Comparison of ENCODE assay signal across 12 cellular contexts in the genomic region with DNA sequence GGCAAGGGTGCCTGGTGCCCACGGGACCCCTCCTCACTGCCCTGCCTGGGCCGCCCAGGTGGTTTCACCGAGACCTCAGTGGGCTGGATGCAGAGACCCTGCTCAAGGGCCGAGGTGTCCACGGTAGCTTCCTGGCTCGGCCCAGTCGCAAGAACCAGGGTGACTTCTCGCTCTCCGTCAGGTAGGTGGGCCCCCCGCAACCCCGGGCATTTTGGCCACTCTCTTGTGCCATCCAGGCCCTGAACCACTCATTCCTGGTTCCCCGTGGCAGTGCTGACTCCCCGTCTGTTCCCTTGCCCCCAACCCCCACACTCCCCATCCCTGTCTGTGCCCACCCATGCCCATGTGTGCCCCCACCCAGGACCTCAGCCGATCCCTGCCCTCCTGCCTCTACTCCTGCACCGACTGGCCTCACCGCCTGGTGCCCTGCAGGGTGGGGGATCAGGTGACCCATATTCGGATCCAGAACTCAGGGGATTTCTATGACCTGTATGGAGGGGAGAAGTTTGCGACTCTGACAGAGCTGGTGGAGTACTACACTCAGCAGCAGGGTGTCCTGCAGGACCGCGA. TPM values are rescaled to one million over a fixed set of nuclear protein-coding genes. Genes with fewer than 3 reads are reported as not detected.
DNase-seq lines count a peak whose midpoint lies in the region; ATAC-seq and TF ChIP-seq lines count a peak whose summit lies in the region.
"Had no signal": no experiment of that assay in that cellular context is flagged by ENCODE, and none has a peak within 500 bp of the region (broad histone marks: within the 10 kb centered on the region; RNA-seq: fewer than 3 reads in every experiment).

No MANE protein-coding gene starts in this region.

- no peaks in the 10 kb centered on the region for H3K9me3 Mint-ChIP-seq in CD4-positive, CD25-positive, alpha-beta regulatory T cell

- no peaks in the 10 kb centered on the region for H4K20me1 ChIP-seq in MM.1S (ENCODE audit: insufficient read depth, low read length)

- H2BK5ac ChIP-seq in neuronal stem cell (ENCODE audit: low read length): peak overlapping the region; percentile 45

- peak; percentile 8 to 9 for ATAC-seq in CD4-positive, CD25-positive, alpha-beta regulatory T cell (ENCODE audit: low read depth in 2 of 2)
- ATAC-seq in GM18519 (IDR thresholded peaks at IDR 0.05; ENCODE audit: low FRiP score, unreplicated experiment): no peak

- peak overlapping the region; percentile 59 for H4K91ac ChIP-seq in neuronal stem cell (ENCODE audit: low read depth, low read length, poor library complexity)

- no CpG with 5 or more reads among the region's 20 CpGs for WGBS in neuronal stem cell (ENCODE audit: extremely low coverage in 2 of 2, insufficient read length in 2 of 2, insufficient replicate concordance in 1 of 2), 2 donors

- peak overlapping the region; percentile 58 for H3K14ac ChIP-seq in neuronal stem cell (ENCODE audit: low read length)

- H3K9me3 ChIP-seq in CD4-positive, CD25-positive, alpha-beta regulatory T cell (ENCODE audit: control insufficient read depth in 2 of 2, low read length in 2 of 2): no peaks in the 10 kb centered on the region
- H3K9me3 ChIP-seq in MM.1S (replicated peaks; ENCODE audit: insufficient read depth, low read length) (no peaks in the 10 kb centered on the region), colonic mucosa (no peaks in the 10 kb centered on the region), neuronal stem cell (replicated peaks in 1 of 2; ENCODE audit: control insufficient read depth in 2 of 2, insufficient read depth in 1 of 2, low read depth in 1 of 2, low read length in 2 of 2) (no peaks in the 10 kb centered on the region)

- no peaks in the 10 kb centered on the region for H3K27me3 ChIP-seq in CD4-positive, CD25-positive, alpha-beta regulatory T cell (ENCODE audit: control insufficient read depth, insufficient read depth, low read length)
- H3K27me3 ChIP-seq in MM.1S (replicated peaks; ENCODE audit: insufficient read depth, low read length) (no peaks in the 10 kb centered on the region), colonic mucosa (no peaks in the 10 kb centered on the region), neuronal stem cell (ENCODE audit: control insufficient read depth in 3 of 3, insufficient read depth in 3 of 3, low read depth in 1 of 3, low read length in 3 of 3) (no peaks in the 10 kb centered on the region)

- peak overlapping the region; percentile 98 for H3K27ac ChIP-seq in CD4-positive, CD25-positive, alpha-beta regulatory T cell (ENCODE audit: insufficient read depth, low read length, poor library complexity, severe bottlenecking)
- H3K27ac ChIP-seq in MM.1S (ENCODE audit: low read length): peak overlapping the region; percentile 97; the same call in 1 of the 2 replicates
- H3K27ac ChIP-seq in colonic mucosa: peak overlapping the region; percentile 80
- no peak overlapping the region for H3K27ac ChIP-seq in neuronal stem cell (replicated peaks; ENCODE audit: low read length)
- H3K27ac ChIP-seq: RWPE1 had no signal

- H3K9ac ChIP-seq in MM.1S (ENCODE audit: low read length): peak overlapping the region; percentile 91
- H3K9ac ChIP-seq in colonic mucosa (ENCODE audit: low read depth in 2 of 2, low read length in 2 of 2): peak overlapping the region; percentile 74
- no peak overlapping the region for H3K9ac ChIP-seq in neuronal stem cell (ENCODE audit: low read depth, low read length, poor library complexity)

- H3K4me1 ChIP-seq in CD4-positive, CD25-positive, alpha-beta regulatory T cell (ENCODE audit: control insufficient read depth, insufficient read depth, low read length, poor library complexity, severe bottlenecking): peaks cover 95% of the 10 kb centered on the region
- H3K4me1 ChIP-seq in MM.1S (ENCODE audit: low read length) (peaks cover 64% of the 10 kb centered on the region), colonic mucosa (no peaks in the 10 kb centered on the region), neuronal stem cell (ENCODE audit: control insufficient read depth in 2 of 2, insufficient read depth in 1 of 2, low read depth in 1 of 2, low read length in 2 of 2) (peaks cover 4 to 19% of the 10 kb centered on the region in 2 donors)

- peaks cover 22% of the 10 kb centered on the region for H3K36me3 Mint-ChIP-seq in CD4-positive, CD25-positive, alpha-beta regulatory T cell

- H3F3A ChIP-seq in MM.1S (ENCODE audit: insufficient read depth, low read length): peaks cover 52% of the 10 kb centered on the region

- no peak for DNase-seq in CD4-positive, CD25-positive, alpha-beta regulatory T cell
- DNase-seq in MM.1S (no peak), colonic mucosa (no peak), neuronal stem cell (ENCODE audit: low spot score) (no peak), dedifferentiated amniotic fluid mesenchymal stem cell (ENCODE audit: extremely low spot score) (no peak), NK-92 (lab: John Stamatoyannopoulos, UW; ENCODE audit: unreplicated experiment) (no peak)
- no peak for DNase-seq in stimulated activated CD4-positive, alpha-beta T cell treated with anti-CD3 and anti-CD28 coated beads, Interleukin-4, amount 100 ng/mL, for 1 hour
- DNase-seq: mesendoderm; stimulated activated CD4-positive, alpha-beta T cell treated with anti-CD3 and anti-CD28 coated beads, Interleukin-2, amount 100 ng/mL, for 48 hours had no signal

- H3K4me3 ChIP-seq in CD4-positive, CD25-positive, alpha-beta regulatory T cell (ENCODE audit: low read depth, low read length): peak overlapping the region; percentile 88
- peak overlapping the region; percentile 80 for H3K4me3 ChIP-seq in MM.1S (ENCODE audit: low read length)
- peak overlapping the region; percentile 38 for H3K4me3 ChIP-seq in colonic mucosa
- H3K4me3 ChIP-seq in neuronal stem cell (ENCODE audit: low read length in 2 of 2): no peak overlapping the region

- H2BK120ac ChIP-seq in neuronal stem cell (ENCODE audit: low read depth, low read length): no peak overlapping the region

- no peak for TF ChIP-seq CTCF in MM.1S (IDR thresholded peaks at IDR 0.05; ENCODE audit: low read length)
- TF ChIP-seq CTCF in colonic mucosa (IDR thresholded peaks at IDR 0.05): no peak

- no peaks in the 10 kb centered on the region for H3K9me2 ChIP-seq in MM.1S (replicated peaks; ENCODE audit: insufficient read depth, low read length)

- intact Hi-C loops in colonic mucosa (cut with DNase I): no loop called here

- no peak overlapping the region for H2BK12ac ChIP-seq in neuronal stem cell (ENCODE audit: low read length)

- peak overlapping the region; percentile 60 for H3K18ac ChIP-seq in neuronal stem cell (ENCODE audit: low read length)

- H3K4me3 Mint-ChIP-seq in CD4-positive, CD25-positive, alpha-beta regulatory T cell: peak overlapping the region; percentile 88 to 99 (median 98)

- peaks cover 66% of the 10 kb centered on the region for H3K79me2 ChIP-seq in MM.1S (ENCODE audit: low read length)

- no peaks in the 10 kb centered on the region for H3K79me1 ChIP-seq in neuronal stem cell (ENCODE audit: low read depth, low read length)

- H3K4ac ChIP-seq in neuronal stem cell (ENCODE audit: low read length): no peak overlapping the region

- H2AFZ ChIP-seq in MM.1S (ENCODE audit: low read length): 0 out of 2 replicates have a peak overlapping the region, but pooled peaks have one; percentile 21
- peak overlapping the region; percentile 80 for H2AFZ ChIP-seq in neuronal stem cell (ENCODE audit: low read length)

- H3K23ac ChIP-seq in neuronal stem cell (ENCODE audit: low read depth, low read length, poor library complexity): peak overlapping the region; percentile 69

- peak overlapping the region; percentile 96 to 99 (median 97) for H3K27ac Mint-ChIP-seq in CD4-positive, CD25-positive, alpha-beta regulatory T cell

- peak overlapping the region; percentile 76 for H2AK5ac ChIP-seq in neuronal stem cell (ENCODE audit: low read depth, low read length)

- peaks cover 8 to 82% (median 54%) of the 10 kb centered on the region in 4 donors for H3K4me1 Mint-ChIP-seq in CD4-positive, CD25-positive, alpha-beta regulatory T cell

- peak overlapping the region; percentile 28 for H2BK15ac ChIP-seq in neuronal stem cell (ENCODE audit: low read length)

- H3K4me2 ChIP-seq in MM.1S (ENCODE audit: low read depth, low read length): peak overlapping the region; percentile 99
- no peak overlapping the region for H3K4me2 ChIP-seq in neuronal stem cell (ENCODE audit: insufficient read depth, low read length, poor library complexity, severe bottlenecking)

- no peak overlapping the region for H4K8ac ChIP-seq in neuronal stem cell (ENCODE audit: low read depth, low read length)

- H3K36me3 ChIP-seq in CD4-positive, CD25-positive, alpha-beta regulatory T cell (ENCODE audit: control insufficient read depth, insufficient read depth, low read length): peaks cover 14% of the 10 kb centered on the region
- H3K36me3 ChIP-seq in MM.1S (replicated peaks; ENCODE audit: insufficient read depth, low read length): no peaks in the 10 kb centered on the region
- no peaks in the 10 kb centered on the region for H3K36me3 ChIP-seq in colonic mucosa
- peaks cover 0 to 7% of the 10 kb centered on the region in 2 donors for H3K36me3 ChIP-seq in neuronal stem cell (replicated peaks in 1 of 2; ENCODE audit: control insufficient read depth in 2 of 2, insufficient read depth in 2 of 2, low read length in 2 of 2)

- peaks cover 4% of the 10 kb centered on the region for H3K27me3 Mint-ChIP-seq in CD4-positive, CD25-positive, alpha-beta regulatory T cell

RNA-seq across cellular contexts. Expression of gene PTPN6, which starts 0.5 kb away (rescaled TPM):
- 174 TPM for total RNA-seq in CD4-positive, CD25-positive, alpha-beta regulatory T cell
- 100 to 1,000 TPM; 261 to 321 (median 291) TPM for polyA plus RNA-seq in CD4-positive, CD25-positive, alpha-beta regulatory T cell
- total RNA-seq in colonic mucosa: 10 to 100 TPM; 44.8 to 48.1 TPM
- polyA plus RNA-seq in neuronal stem cell (2013, experiment 1 of 2): 3.2 TPM
- polyA plus RNA-seq in neuronal stem cell (2013, experiment 2 of 2): 2.7 TPM

RNA-seq across cellular contexts. Expression of gene C12orf57, which starts 7.8 kb away (rescaled TPM):
- 186 TPM for total RNA-seq in CD4-positive, CD25-positive, alpha-beta regulatory T cell
- 100 to 1,000 TPM; 310 to 410 (median 340) TPM for polyA plus RNA-seq in CD4-positive, CD25-positive, alpha-beta regulatory T cell
- 100 to 1,000 TPM; 114 to 206 TPM for total RNA-seq in colonic mucosa
- 511 TPM for polyA plus RNA-seq in neuronal stem cell (2013, experiment 1 of 2)
- polyA plus RNA-seq in neuronal stem cell (2013, experiment 2 of 2): 489 TPM

RNA-seq across cellular contexts. Expression of gene RNU7-1, which starts 8.0 kb away (rescaled TPM):
- not detected for total RNA-seq in CD4-positive, CD25-positive, alpha-beta regulatory T cell
- polyA plus RNA-seq in CD4-positive, CD25-positive, alpha-beta regulatory T cell: not detected
- not detected for total RNA-seq in colonic mucosa
- not detected for polyA plus RNA-seq in neuronal stem cell (2013, experiment 1 of 2)
- polyA plus RNA-seq in neuronal stem cell (2013, experiment 2 of 2): not detected
- total RNA-seq: epithelial cell of proximal tubule had no signal

RNA-seq across cellular contexts. Expression of gene PHB2, which starts 18.8 kb away (rescaled TPM):
- total RNA-seq in CD4-positive, CD25-positive, alpha-beta regulatory T cell: 134 TPM
- polyA plus RNA-seq in CD4-positive, CD25-positive, alpha-beta regulatory T cell: 100 to 1,000 TPM; 118 to 134 (median 125) TPM
- 100 to 1,000 TPM; 233 to 323 TPM for total RNA-seq in colonic mucosa
- polyA plus RNA-seq in neuronal stem cell (2013, experiment 1 of 2): 315 TPM
- polyA plus RNA-seq in neuronal stem cell (2013, experiment 2 of 2): 311 TPM

RNA-seq across cellular contexts. Expression of gene EMG1, which starts 19.1 kb away (rescaled TPM):
- total RNA-seq in CD4-positive, CD25-positive, alpha-beta regulatory T cell: 44.1 TPM
- polyA plus RNA-seq in CD4-positive, CD25-positive, alpha-beta regulatory T cell: 10 to 100 TPM; 71.8 to 89.4 (median 79.4) TPM
- total RNA-seq in colonic mucosa: 10 to 100 TPM; 27.2 to 62.3 TPM
- polyA plus RNA-seq in neuronal stem cell (2013, experiment 1 of 2): 24.4 TPM
- 24.2 TPM for polyA plus RNA-seq in neuronal stem cell (2013, experiment 2 of 2)

Comparison
In these comparisons a context has a peak if more than half of its experiments do, and no peak if none do; other contexts are left out.
1. H3K4me3 ChIP-seq: peak in CD4-positive, CD25-positive, alpha-beta regulatory T cell (single experiment), MM.1S (single experiment) and colonic mucosa (single experiment); none in neuronal stem cell (0 of 2).